In the genomic region with DNA sequence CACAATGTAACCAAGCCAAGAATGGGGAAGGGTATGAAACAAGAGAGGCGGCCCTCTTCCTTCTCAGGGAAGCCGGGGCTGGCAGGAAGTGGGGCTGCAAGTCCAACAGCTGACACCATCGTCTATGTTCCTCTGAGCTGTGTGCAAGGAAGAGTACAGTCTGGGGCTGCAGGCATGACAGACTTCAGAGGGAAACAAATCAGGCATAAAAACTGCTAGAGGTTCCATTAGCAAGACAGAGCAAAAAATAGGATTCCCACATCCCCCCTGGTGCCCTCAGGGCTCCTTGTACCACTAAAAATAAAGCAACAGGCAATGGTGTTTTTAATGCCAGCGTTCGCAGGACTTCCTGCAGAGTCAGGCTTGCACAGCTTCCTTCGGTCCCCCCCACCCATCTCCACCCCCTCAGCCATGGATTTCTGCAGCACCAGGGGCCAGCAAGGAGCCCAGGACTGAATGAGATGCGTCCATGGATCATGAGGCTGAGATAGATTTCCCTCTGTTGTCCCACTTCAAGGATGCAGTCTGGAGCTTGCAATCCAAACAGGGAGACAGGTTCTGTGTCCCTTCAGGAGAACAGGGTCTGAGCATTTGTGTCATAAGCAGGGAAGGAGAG, we compare ENCODE assay signal across 11 cellular contexts. TPM values are rescaled to one million over a fixed set of nuclear protein-coding genes. Genes with fewer than 3 reads are reported as not detected.
DNase-seq lines count a peak whose midpoint lies in the region; ATAC-seq and TF ChIP-seq lines count a peak whose summit lies in the region.
"Had no signal": no experiment of that assay in that cellular context is flagged by ENCODE, and none has a peak within 500 bp of the region (broad histone marks: within the 10 kb centered on the region; RNA-seq: fewer than 3 reads in every experiment).

No MANE protein-coding gene starts in this region.

- DNase-seq in left cardiac atrium (no peak), Right ventricle myocardium inferior (ENCODE audit: missing footprints) (no peak), mesothelial cell of epicardium (ENCODE audit: low spot score in 2 of 2, unreplicated experiment in 2 of 2) (no peak), upper lobe of left lung (no peak), kidney tubule cell (ENCODE audit: low spot score) (no peak), HUDEP-2 (lab: John Stamatoyannopoulos, UW; ENCODE audit: unreplicated experiment in 76 of 76) (no peak)
- DNase-seq in activated CD8-positive, alpha-beta T cell treated with anti-CD3 and anti-CD28 coated beads for 36 hours, result peak; percentile 9
- DNase-seq in activated effector memory CD4-positive, alpha-beta T cell treated with Interleukin-2 at 50 U/mL for 16 hours, result no peak
- DNase-seq: heart left ventricle; naive thymus-derived CD4-positive, alpha-beta T cell; NCI-H1436 had no signal

- TF ChIP-seq POLR2A in upper lobe of left lung (IDR thresholded peaks at IDR 0.05), result peak in 1 of 4 donors; percentile 19

- H3K27me3 ChIP-seq in upper lobe of left lung, result no peaks in the 10 kb centered on the region

- no peaks in the 10 kb centered on the region for H3K36me3 Mint-ChIP-seq in activated CD8-positive, alpha-beta T cell treated with anti-CD3 and anti-CD28 coated beads for 36 hours (ENCODE audit: low read depth)
- H3K36me3 Mint-ChIP-seq in mesothelial cell of epicardium, result no peaks in the 10 kb centered on the region
- H3K36me3 Mint-ChIP-seq: naive thymus-derived CD4-positive, alpha-beta T cell had no signal

- ATAC-seq in left cardiac atrium (peak; percentile 23 to 36), Right ventricle myocardium inferior (no peak), upper lobe of left lung (ENCODE audit: low FRiP score in 2 of 2) (peak in 1 of 2 donors; percentile 35)
- peak; percentile 17 for ATAC-seq in activated CD8-positive, alpha-beta T cell treated with anti-CD3 and anti-CD28 coated beads for 36 hours

- no peaks in the 10 kb centered on the region for H3K36me3 ChIP-seq in upper lobe of left lung
- H3K36me3 ChIP-seq: heart left ventricle had no signal

- H3K27ac ChIP-seq in upper lobe of left lung, result peak overlapping the region in 3 of 4 donors; percentile 42 to 49 (median 43)

- peaks cover 15% of the 10 kb centered on the region for H3K4me1 Mint-ChIP-seq in activated CD8-positive, alpha-beta T cell treated with anti-CD3 and anti-CD28 coated beads for 36 hours (ENCODE audit: low read depth)
- H3K4me1 Mint-ChIP-seq in mesothelial cell of epicardium, result peaks cover 17% of the 10 kb centered on the region

- CTCF ChIA-PET in activated CD8-positive, alpha-beta T cell treated with anti-CD3 and anti-CD28 coated beads for 36 hours (lab: Charles Lee), result no interaction called here

- H3K9me3 ChIP-seq in upper lobe of left lung, result no peaks in the 10 kb centered on the region
- H3K9me3 ChIP-seq: heart left ventricle had no signal

- no peak overlapping the region for H3K4me3 Mint-ChIP-seq in activated CD8-positive, alpha-beta T cell treated with anti-CD3 and anti-CD28 coated beads for 36 hours
- H3K4me3 Mint-ChIP-seq in mesothelial cell of epicardium, result no peak overlapping the region
- H3K4me3 Mint-ChIP-seq: naive thymus-derived CD4-positive, alpha-beta T cell had no signal

- intact Hi-C loops in left cardiac atrium (cut with DNase I) (no loop called here), Right ventricle myocardium inferior (cut with DNase I) (no loop called here)
- intact Hi-C loops in activated CD8-positive, alpha-beta T cell treated with anti-CD3 and anti-CD28 coated beads for 36 hours (cut with micrococcal nuclease), result no loop called here

- no peak overlapping the region for H3K4me3 ChIP-seq in upper lobe of left lung
- H3K4me3 ChIP-seq: heart left ventricle had no signal

- POLR2A ChIA-PET in activated CD8-positive, alpha-beta T cell treated with anti-CD3 and anti-CD28 coated beads for 36 hours (lab: Charles Lee), result no interaction called here

- H3K9me3 Mint-ChIP-seq in activated CD8-positive, alpha-beta T cell treated with anti-CD3 and anti-CD28 coated beads for 36 hours, result no peaks in the 10 kb centered on the region
- H3K9me3 Mint-ChIP-seq in mesothelial cell of epicardium, result no peaks in the 10 kb centered on the region

- no peak for TF ChIP-seq CTCF in activated CD8-positive, alpha-beta T cell treated with anti-CD3 and anti-CD28 coated beads for 36 hours (IDR thresholded peaks at IDR 0.05)
- TF ChIP-seq CTCF in mesothelial cell of epicardium (IDR thresholded peaks at IDR 0.05; ENCODE audit: unreplicated experiment) (no peak), upper lobe of left lung (IDR thresholded peaks at IDR 0.05) (no peak)

- H3K27me3 Mint-ChIP-seq in activated CD8-positive, alpha-beta T cell treated with anti-CD3 and anti-CD28 coated beads for 36 hours, result no peaks in the 10 kb centered on the region
- H3K27me3 Mint-ChIP-seq in mesothelial cell of epicardium (ENCODE audit: low read depth), result no peaks in the 10 kb centered on the region

- peaks cover 6 to 12% (median 7%) of the 10 kb centered on the region in 4 donors for H3K4me1 ChIP-seq in upper lobe of left lung

- no peak for TF ChIP-seq EP300 in upper lobe of left lung (IDR thresholded peaks at IDR 0.05)

- 16 to 29% methylated on average over 6 to 7 of the region's 7 CpGs for WGBS in upper lobe of left lung, 2 donors

- H3K27ac Mint-ChIP-seq in activated CD8-positive, alpha-beta T cell treated with anti-CD3 and anti-CD28 coated beads for 36 hours, result no peak overlapping the region
- peak overlapping the region; percentile 6 for H3K27ac Mint-ChIP-seq in mesothelial cell of epicardium
- H3K27ac Mint-ChIP-seq: naive thymus-derived CD4-positive, alpha-beta T cell had no signal

RNA-seq across cellular contexts. Expression of gene KCNMA1, which starts 34.6 kb away (rescaled TPM):
- total RNA-seq in left cardiac atrium (1 to 10 TPM; 4.1 to 5.3 TPM), Right ventricle myocardium inferior (2.2 TPM), mesothelial cell of epicardium (38.4 to 44.0 TPM (median 41.3 TPM) in 3 replicates), upper lobe of left lung (100 to 1,000 TPM in 1 of 6 donors, 10 to 100 TPM in 4, 1 to 10 TPM in 1; 5.8 to 107 (median 22.0) TPM)
- total RNA-seq in activated CD8-positive, alpha-beta T cell treated with anti-CD3 and anti-CD28 coated beads for 36 hours, result under 1 TPM in 1 of 2 experiments, not detected in 1; 0.18 TPM
